In genomic region chr2:200266406-200266805, GRCh38 we compare ENCODE assay signal across 5 cellular contexts.
"Had no signal": no experiment of that assay in that cellular context is flagged by ENCODE, and none has a peak within 500 bp of the region (broad histone marks: within the 10 kb centered on the region; RNA-seq: fewer than 3 reads in every experiment).

No MANE protein-coding gene starts in this region.

- DNase-seq: GOT3, H9, HCEC 1CT, KBM-7 had no signal

- H3K9ac ChIP-seq: KMS-11 had no signal

- H3K27ac ChIP-seq: KMS-11 had no signal

- H3K4me2 ChIP-seq: KMS-11 had no signal
